8 cellular contexts compared by ENCODE assay signal in genomic region chr6:8102122-8102958, GRCh38. TPM values are rescaled to one million over a fixed set of nuclear protein-coding genes. Genes with fewer than 3 reads are reported as not detected.
A peak's percentile ranks its signal among the peaks of the same experiment; 100 is the strongest.
DNase-seq lines count a peak whose midpoint lies in the region; ATAC-seq, FAIRE-seq and TF ChIP-seq lines count a peak whose summit lies in the region.

EEF1E1 (minus strand) TSS chr6:8102548; CDS start chr6:8102521, 27 bp downstream.

- DNase-seq in GM12891 (ENCODE audit: insufficient read length, low spot score) (peak; percentile 90), NCI-H1417 treated with DMSO at 0.1 percent for 48 hours (lab: John Stamatoyannopoulos, UW) (peak; percentile 73), SW 1271 (lab: John Stamatoyannopoulos, UW) (peak; percentile 93 to 98), cardiac muscle cell (ENCODE audit: low read depth in 1 of 2, low spot score in 1 of 2) (peak; percentile 95 to 96), tibial artery (peak; percentile 91 to 96)
- peak; percentile 98 for DNase-seq in activated naive CD8-positive, alpha-beta T cell treated with anti-CD3 and anti-CD28 coated beads, Interleukin-2, amount 50 U/mL, for 16 hours (ENCODE audit: low read depth, low spot score)

- H3K79me2 ChIP-seq in parathyroid adenoma, result peaks cover 14% of the 10 kb centered on the region

- H3K27me3 ChIP-seq in cardiac muscle cell (peaks cover 4% of the 10 kb centered on the region), parathyroid adenoma (ENCODE audit: control insufficient read depth, insufficient read depth, low read length) (no peaks in the 10 kb centered on the region), tibial artery (peaks cover 0 to 8% of the 10 kb centered on the region in 2 donors)

- peak within 1 kb of the TSS; percentile 17 for H3K27ac ChIP-seq in cardiac muscle cell
- peak within 1 kb of the TSS; percentile 40 for H3K27ac ChIP-seq in parathyroid adenoma
- H3K27ac ChIP-seq in tibial artery, result peak within 1 kb of the TSS; percentile 58 to 77

- TF ChIP-seq POLR2A in GM12891 (IDR thresholded peaks at IDR 0.05; ENCODE audit: low read depth, low read length), result peak; percentile 79

- intact Hi-C loops in tibial artery (cut with DNase I; ENCODE audit: low total_unique reads), result no loop called here

- peak; percentile 95 for FAIRE-seq in GM12891 (lab: Jason Lieb, UNC)

- TF ChIP-seq CTCF in cardiac muscle cell (IDR thresholded peaks at IDR 0.05; ENCODE audit: low read depth, low read length) (no peak), parathyroid adenoma (IDR thresholded peaks at IDR 0.05) (no peak), tibial artery (IDR thresholded peaks at IDR 0.05) (no peak)

- H3K4me2 ChIP-seq in parathyroid adenoma (ENCODE audit: low read length), result peak within 1 kb of the TSS; percentile 68

- H3K9me3 ChIP-seq in cardiac muscle cell (ENCODE audit: low read depth) (no peaks in the 10 kb centered on the region), parathyroid adenoma (ENCODE audit: control insufficient read depth, low read length) (no peaks in the 10 kb centered on the region), tibial artery (no peaks in the 10 kb centered on the region)

- H2AFZ ChIP-seq in parathyroid adenoma, result peak within 1 kb of the TSS; percentile 87

- ATAC-seq in HG02798 (IDR thresholded peaks at IDR 0.05; ENCODE audit: poor library complexity, unreplicated experiment), result peak; percentile 99

- peak within 1 kb of the TSS; percentile 94 for H3K4me3 ChIP-seq in cardiac muscle cell
- peak within 1 kb of the TSS; percentile 82 for H3K4me3 ChIP-seq in parathyroid adenoma (ENCODE audit: low read depth, low read length)
- H3K4me3 ChIP-seq in tibial artery, result peak within 1 kb of the TSS; percentile 73 to 83

- no peaks in the 10 kb centered on the region for H3K36me3 ChIP-seq in cardiac muscle cell
- H3K36me3 ChIP-seq in parathyroid adenoma (ENCODE audit: control insufficient read depth, insufficient read depth, low read length), result no peaks in the 10 kb centered on the region
- H3K36me3 ChIP-seq in tibial artery, result no peaks in the 10 kb centered on the region

- no peak within 1 kb of the TSS for H3K9ac ChIP-seq in parathyroid adenoma

- peaks cover 5% of the 10 kb centered on the region for H3K4me1 ChIP-seq in cardiac muscle cell (ENCODE audit: low read depth)
- H3K4me1 ChIP-seq in parathyroid adenoma, result peaks cover 3% of the 10 kb centered on the region
- H3K4me1 ChIP-seq in tibial artery, result peaks cover 0 to 8% (median 0%) of the 10 kb centered on the region in 4 donors

TF ChIP-seq in GM12891, 5 proteins besides CTCF, POLR2A, EP300 and RAD21:
- TF ChIP-seq POLR2AphosphoS5 (IDR thresholded peaks at IDR 0.05; ENCODE audit: low read depth, low read length), result peak; percentile 77
- no peak for TF ChIP-seq PAX5 (IDR thresholded peaks at IDR 0.05; ENCODE audit: insufficient read depth, low read length, severe bottlenecking)
- no peak for TF ChIP-seq SPI1 (IDR thresholded peaks at IDR 0.05; ENCODE audit: low read depth, low read length)
- TF ChIP-seq TAF1 (IDR thresholded peaks at IDR 0.05; ENCODE audit: low read depth, low read length), result peak; percentile 81
TF ChIP-seq in GM12891: peak in this region for 2.

RNA-seq across cellular contexts. Expression of gene EEF1E1, which starts in this region (rescaled TPM):
- 51.6 TPM for polyA plus RNA-seq in GM12891 (2012; ENCODE audit: low read depth, missing spikeins)
- 11.5 and 55.8 TPM in 2 replicates for total RNA-seq in cardiac muscle cell
- 62.9 and 87.8 TPM in 2 replicates for polyA plus RNA-seq in cardiac muscle cell

Comparison
In these comparisons a context has a peak if more than half of its experiments do, and no peak if none do; other contexts are left out.
1. Peak in every context shown above with its lines: DNase-seq, ATAC-seq, H3K4me3 ChIP-seq and H3K27ac ChIP-seq.
2. H3K27ac ChIP-seq: peak in every context shown above with its lines; median percentile 68 in tibial artery; 40 in parathyroid adenoma; 17 in cardiac muscle cell.